15 cellular contexts compared by ENCODE assay signal in genomic region chr5:154465169-154465568, GRCh38. TPM values are rescaled to one million over a fixed set of nuclear protein-coding genes. Genes with fewer than 3 reads are reported as not detected.
DNase-seq lines count a peak whose midpoint lies in the region; ATAC-seq, FAIRE-seq and TF ChIP-seq lines count a peak whose summit lies in the region.
"Had no signal": no experiment of that assay in that cellular context is flagged by ENCODE, and none has a peak within 500 bp of the region (broad histone marks: within the 10 kb centered on the region; RNA-seq: fewer than 3 reads in every experiment).

No MANE protein-coding gene starts in this region.

- H2BK120ac ChIP-seq in trophoblast cell (ENCODE audit: insufficient read depth, low read length, poor library complexity), result no peak overlapping the region

- H3K4me2 ChIP-seq in GM23248 (ENCODE audit: unreplicated experiment) (no peak overlapping the region), trophoblast cell (ENCODE audit: low read length) (no peak overlapping the region)

- no peak overlapping the region for H2AK5ac ChIP-seq in trophoblast cell (ENCODE audit: low read length)

- no peak overlapping the region for H3K27ac ChIP-seq in GM23248
- H3K27ac ChIP-seq in trophoblast cell (ENCODE audit: low read depth, low read length), result no peak overlapping the region
- no peak overlapping the region for H3K27ac ChIP-seq in substantia nigra (ENCODE audit: low read depth, low read length, poor library complexity, severe bottlenecking)

- no peak overlapping the region for H3K4ac ChIP-seq in trophoblast cell (ENCODE audit: low read depth, low read length)

- in situ Hi-C loops in GM23248 (cut with MboI), result loop anchor here (5.0 to 25.0 kb wide), 2 partner anchors 142 to 347 kb away; no protein-coding TSS in a partner anchor

- no peak overlapping the region for H4K91ac ChIP-seq in trophoblast cell (ENCODE audit: low read depth, low read length)

- WGBS in GM23248 (ENCODE audit: low coverage in 1 of 2, low lambda C conversion rate in 2 of 2, missing lambda C conversion rate in 2 of 2), 2 experiments, result 32 to 33% methylated on average over 6 of the region's 6 CpGs
- WGBS in trophoblast cell (ENCODE audit: extremely low coverage, insufficient coverage, insufficient read length), result no CpG with 5 or more reads among the region's 6 CpGs

- H3K4me3 ChIP-seq in GM23248, result no peak overlapping the region
- H3K4me3 ChIP-seq in bronchial epithelial cell (ENCODE audit: low read depth, low read length), result no peak overlapping the region
- no peak overlapping the region for H3K4me3 ChIP-seq in trophoblast cell (ENCODE audit: low read depth, low read length)

- H3K27me3 ChIP-seq in GM23248 (replicated peaks; ENCODE audit: insufficient read depth), result peaks cover 5% of the 10 kb centered on the region; the same call in 1 of the 2 replicates
- peaks cover 4% of the 10 kb centered on the region for H3K27me3 ChIP-seq in bronchial epithelial cell (ENCODE audit: control insufficient read depth, insufficient read depth, low read length)
- no peaks in the 10 kb centered on the region for H3K27me3 ChIP-seq in trophoblast cell (ENCODE audit: insufficient read depth, low read length)

- no peaks in the 10 kb centered on the region for H4K20me1 ChIP-seq in GM23248 (ENCODE audit: insufficient read depth)

- H3K79me1 ChIP-seq in trophoblast cell (ENCODE audit: low read length), result peaks cover 4% of the 10 kb centered on the region

- DNase-seq in GM23248 (peak; percentile 79), NOMO-1 treated with DMSO at 0.1 percent for 48 hours (lab: John Stamatoyannopoulos, UW; ENCODE audit: unreplicated experiment) (peak; percentile 86), bronchial epithelial cell (ENCODE audit: low read depth) (peak; percentile 85), trophoblast cell (peak; percentile 58 to 90), DMS153 treated with DMSO at 0.1 percent for 48 hours (lab: John Stamatoyannopoulos, UW; ENCODE audit: unreplicated experiment) (no peak), substantia nigra (lab: John Stamatoyannopoulos, UW) (no peak), NCI-H82 treated with DMSO at 0.1 percent for 48 hours (lab: John Stamatoyannopoulos, UW; ENCODE audit: unreplicated experiment) (no peak)
- DNase-seq: CD4-positive, CD25-positive, alpha-beta regulatory T cell; stimulated activated CD4-positive, alpha-beta T cell treated with anti-CD3 and anti-CD28 coated beads, Interleukin-4, amount 100 ng/mL, for 4 hours; stimulated activated naive CD8-positive, alpha-beta T cell treated with anti-CD3 and anti-CD28 coated beads, Interleukin-15, Interleukin-2, amounts not matched to agents 100 U/mL and 50 U/mL, for 24 hours had no signal

- H3K4me1 ChIP-seq in GM23248 (ENCODE audit: insufficient read depth) (no peaks in the 10 kb centered on the region), trophoblast cell (ENCODE audit: control insufficient read depth in 1 of 2, insufficient read depth in 2 of 2, low read length in 2 of 2) (peaks cover 7% of the 10 kb centered on the region in 2 experiments)

- TF ChIP-seq CTCF in bronchial epithelial cell (IDR thresholded peaks at IDR 0.05; ENCODE audit: insufficient read depth, low read length, severe bottlenecking), result no peak

- FAIRE-seq in bronchial epithelial cell (lab: Jason Lieb, UNC), result no peak
- FAIRE-seq: islet of Langerhans had no signal

- ATAC-seq in HG03095 (IDR thresholded peaks at IDR 0.05; ENCODE audit: unreplicated experiment), result no peak
- ATAC-seq: stimulated activated naive CD8-positive, alpha-beta T cell treated with anti-CD3 and anti-CD28 coated beads, Interleukin-15, Interleukin-2, amounts not matched to agents 100 U/mL and 50 U/mL, for 24 hours had no signal

- no peak overlapping the region for H3K14ac ChIP-seq in trophoblast cell (ENCODE audit: low read length)

- no peak overlapping the region for H3K23ac ChIP-seq in trophoblast cell (ENCODE audit: low read length)

- H2BK12ac ChIP-seq in trophoblast cell (ENCODE audit: low read length), result no peak overlapping the region

- H3K9me2 ChIP-seq in GM23248 (ENCODE audit: insufficient read depth), result no peaks in the 10 kb centered on the region

- H3K18ac ChIP-seq in trophoblast cell (ENCODE audit: low read length), result no peak overlapping the region

- no peak overlapping the region for H2BK5ac ChIP-seq in trophoblast cell (ENCODE audit: low read depth, low read length, poor library complexity)

- H3K9ac ChIP-seq in GM23248 (no peak overlapping the region), trophoblast cell (ENCODE audit: low read length) (no peak overlapping the region)

- H3K9me3 ChIP-seq in GM23248 (ENCODE audit: low read depth) (no peaks in the 10 kb centered on the region), trophoblast cell (ENCODE audit: insufficient read depth, low read depth, low read length) (no peaks in the 10 kb centered on the region)

- no peaks in the 10 kb centered on the region for H3K36me3 ChIP-seq in GM23248 (ENCODE audit: low read depth)
- H3K36me3 ChIP-seq in bronchial epithelial cell (ENCODE audit: control insufficient read depth, insufficient read depth, low read length), result no peaks in the 10 kb centered on the region
- no peaks in the 10 kb centered on the region for H3K36me3 ChIP-seq in trophoblast cell (ENCODE audit: control insufficient read depth in 1 of 2, insufficient read depth in 2 of 2, low read length in 2 of 2)

- no peaks in the 10 kb centered on the region for H3F3A ChIP-seq in GM23248 (ENCODE audit: insufficient read depth)

- H2AFZ ChIP-seq in GM23248 (no peak overlapping the region), trophoblast cell (ENCODE audit: insufficient read depth, low read length, poor library complexity) (no peak overlapping the region)

- no peak overlapping the region for H4K8ac ChIP-seq in trophoblast cell (ENCODE audit: low read depth, low read length)

- H3K79me2 ChIP-seq in GM23248 (ENCODE audit: insufficient read depth) (no peaks in the 10 kb centered on the region), trophoblast cell (ENCODE audit: control insufficient read depth, insufficient read depth, low read length, poor library complexity) (no peaks in the 10 kb centered on the region)

- no peak overlapping the region for H4K12ac ChIP-seq in trophoblast cell (ENCODE audit: low read depth, low read length)

RNA-seq across cellular contexts. Expression of gene HAND1, which starts 12.9 kb away (rescaled TPM):
- total RNA-seq in GM23248 (2014; rRNA removed; shearing (Covaris generic)), result not detected in 2 replicates
- not detected in 2 replicates for polyA plus RNA-seq in GM23248 (2016; fragmentation: Nextera tagmentation; extraction: Ambion mirVana)
- total RNA-seq in bronchial epithelial cell, result not detected in 2 replicates
- polyA plus RNA-seq in trophoblast cell (2013), result 1,543 and 1,644 TPM in 2 replicates
- total RNA-seq: CD4-positive, CD25-positive, alpha-beta regulatory T cell; chondrocyte; pulmonary artery endothelial cell had no signal
- polyA plus RNA-seq: CD4-positive, CD25-positive, alpha-beta regulatory T cell; IgD-negative memory B cell had no signal

RNA-seq across cellular contexts. Expression of gene SAP30L, which starts 19.4 kb away (rescaled TPM):
- total RNA-seq in GM23248 (2014; rRNA removed; shearing (Covaris generic)), result 26.0 and 45.9 TPM in 2 replicates
- 6.1 and 9.4 TPM in 2 replicates for polyA plus RNA-seq in GM23248 (2016; fragmentation: Nextera tagmentation; extraction: Ambion mirVana)
- 32.4 and 34.7 TPM in 2 replicates for total RNA-seq in bronchial epithelial cell
- polyA plus RNA-seq in trophoblast cell (2013), result 74.2 and 79.0 TPM in 2 replicates

Comparison
In these comparisons a context has a peak if more than half of its experiments do, and no peak if none do; other contexts are left out.
1. DNase-seq: peak in GM23248 (single experiment), NOMO-1 treated with DMSO at 0.1 percent for 48 hours (single experiment), bronchial epithelial cell (single experiment) and trophoblast cell (2 of 2); none in DMS153 treated with DMSO at 0.1 percent for 48 hours (single experiment), substantia nigra (0 of 49) and NCI-H82 treated with DMSO at 0.1 percent for 48 hours (single experiment).